Comparison of ENCODE assay signal across 1 cellular context in the genomic region with DNA sequence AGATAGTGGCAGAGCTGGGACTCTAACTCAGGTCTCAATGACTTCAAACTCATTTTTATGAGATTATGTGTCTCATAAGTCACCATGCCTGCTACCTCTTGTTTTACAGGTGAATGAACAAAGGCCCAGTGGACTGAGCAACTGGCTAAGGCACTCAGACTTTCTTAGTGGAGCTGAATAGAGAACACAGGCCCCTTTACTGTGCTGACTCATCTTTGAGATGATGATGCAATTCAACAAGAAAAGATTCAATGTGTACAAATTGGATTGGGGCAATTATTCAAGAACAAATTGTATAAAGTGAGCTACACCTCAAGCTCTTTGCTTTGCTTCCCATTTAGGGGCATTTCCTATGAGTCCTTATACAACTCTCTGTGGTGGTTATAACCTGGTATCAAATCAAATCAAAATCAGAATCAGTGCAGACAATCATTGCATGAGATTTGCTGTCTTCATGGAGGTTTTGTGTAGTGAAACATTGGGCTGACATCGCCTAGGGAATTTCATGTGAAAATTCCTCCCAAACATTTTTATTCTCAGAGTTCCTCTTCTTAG.
TF ChIP-seq lines count a peak whose summit lies in the region.

No MANE protein-coding gene starts in this region.

TF ChIP-seq in HCT116, 20 proteins besides CTCF, POLR2A, EP300 and RAD21 (continued from another document):
- TF ChIP-seq, protein P1, sequence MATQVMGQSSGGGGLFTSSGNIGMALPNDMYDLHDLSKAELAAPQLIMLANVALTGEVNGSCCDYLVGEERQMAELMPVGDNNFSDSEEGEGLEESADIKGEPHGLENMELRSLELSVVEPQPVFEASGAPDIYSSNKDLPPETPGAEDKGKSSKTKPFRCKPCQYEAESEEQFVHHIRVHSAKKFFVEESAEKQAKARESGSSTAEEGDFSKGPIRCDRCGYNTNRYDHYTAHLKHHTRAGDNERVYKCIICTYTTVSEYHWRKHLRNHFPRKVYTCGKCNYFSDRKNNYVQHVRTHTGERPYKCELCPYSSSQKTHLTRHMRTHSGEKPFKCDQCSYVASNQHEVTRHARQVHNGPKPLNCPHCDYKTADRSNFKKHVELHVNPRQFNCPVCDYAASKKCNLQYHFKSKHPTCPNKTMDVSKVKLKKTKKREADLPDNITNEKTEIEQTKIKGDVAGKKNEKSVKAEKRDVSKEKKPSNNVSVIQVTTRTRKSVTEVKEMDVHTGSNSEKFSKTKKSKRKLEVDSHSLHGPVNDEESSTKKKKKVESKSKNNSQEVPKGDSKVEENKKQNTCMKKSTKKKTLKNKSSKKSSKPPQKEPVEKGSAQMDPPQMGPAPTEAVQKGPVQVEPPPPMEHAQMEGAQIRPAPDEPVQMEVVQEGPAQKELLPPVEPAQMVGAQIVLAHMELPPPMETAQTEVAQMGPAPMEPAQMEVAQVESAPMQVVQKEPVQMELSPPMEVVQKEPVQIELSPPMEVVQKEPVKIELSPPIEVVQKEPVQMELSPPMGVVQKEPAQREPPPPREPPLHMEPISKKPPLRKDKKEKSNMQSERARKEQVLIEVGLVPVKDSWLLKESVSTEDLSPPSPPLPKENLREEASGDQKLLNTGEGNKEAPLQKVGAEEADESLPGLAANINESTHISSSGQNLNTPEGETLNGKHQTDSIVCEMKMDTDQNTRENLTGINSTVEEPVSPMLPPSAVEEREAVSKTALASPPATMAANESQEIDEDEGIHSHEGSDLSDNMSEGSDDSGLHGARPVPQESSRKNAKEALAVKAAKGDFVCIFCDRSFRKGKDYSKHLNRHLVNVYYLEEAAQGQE (IDR thresholded peaks at IDR 0.05; ENCODE audit: low read depth) = no peak
- TF ChIP-seq JUND (IDR thresholded peaks at IDR 0.05) = no peak
- TF ChIP-seq FOSL1 (IDR thresholded peaks at IDR 0.05; ENCODE audit: low read depth) = no peak; the same call in 1 of the 2 replicates
- no peak for TF ChIP-seq ZNF274 (IDR thresholded peaks at IDR 0.05; ENCODE audit: low read depth, low read length)
- no peak for TF ChIP-seq YY1 (IDR thresholded peaks at IDR 0.05; ENCODE audit: extremely low read depth, insufficient replicate concordance, low read depth, low read length)
- TF ChIP-seq, protein P2, sequence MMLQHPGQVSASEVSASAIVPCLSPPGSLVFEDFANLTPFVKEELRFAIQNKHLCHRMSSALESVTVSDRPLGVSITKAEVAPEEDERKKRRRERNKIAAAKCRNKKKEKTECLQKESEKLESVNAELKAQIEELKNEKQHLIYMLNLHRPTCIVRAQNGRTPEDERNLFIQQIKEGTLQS (IDR thresholded peaks at IDR 0.05) = peak; percentile 80
- peak; percentile 83 for TF ChIP-seq CEBPB (IDR thresholded peaks at IDR 0.05; ENCODE audit: low read depth)
- TF ChIP-seq SIN3A (IDR thresholded peaks at IDR 0.05; ENCODE audit: low read depth) = no peak
